Comparison of ENCODE assay signal across 8 cellular contexts in genomic region chr1:117396636-117397035, GRCh38.
"Had no signal": no experiment of that assay in that cellular context is flagged by ENCODE, and none has a peak within 500 bp of the region (broad histone marks: within the 10 kb centered on the region; RNA-seq: fewer than 3 reads in every experiment).

No MANE protein-coding gene starts in this region.

- H2AFZ ChIP-seq: GM23338 had no signal

- DNase-seq: H9, HCEC 1CT, IMR-90, KG1 had no signal

- H3K4me3 ChIP-seq: GM23338, K562 had no signal

- ATAC-seq: GM23338, K562 had no signal

- H3K4me2 ChIP-seq: GM23338 had no signal

- FAIRE-seq: H1, HTR-8/SVneo, K562 had no signal
